ENCODE assay signal across 9 cellular contexts in the genomic region with DNA sequence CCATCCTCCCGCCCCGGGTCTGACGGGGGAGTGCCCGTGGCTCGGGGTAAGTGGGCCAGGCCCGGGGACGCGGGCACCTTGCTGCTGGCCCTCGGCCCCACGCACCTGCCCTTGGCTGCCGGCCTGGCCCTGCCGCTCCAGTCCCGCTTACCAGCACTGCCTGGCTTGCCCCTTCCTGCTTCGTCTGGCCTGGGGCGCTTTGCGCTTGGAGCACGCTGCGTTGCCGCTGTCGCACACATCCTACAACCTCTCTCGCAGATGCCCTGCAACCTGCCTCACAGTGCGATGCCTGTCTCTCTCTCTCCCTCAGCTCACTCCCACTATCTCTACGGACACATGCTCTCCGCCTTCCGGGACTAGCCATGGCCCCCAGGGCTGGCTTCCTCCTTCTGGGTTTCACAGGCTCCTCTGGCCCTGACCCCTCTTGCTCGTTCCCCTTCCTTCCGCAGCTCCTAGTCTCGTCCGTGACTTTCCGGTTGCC. TPM values are rescaled to one million over a fixed set of nuclear protein-coding genes. Genes with fewer than 3 reads are reported as not detected.
DNase-seq lines count a peak whose midpoint lies in the region; ATAC-seq and TF ChIP-seq lines count a peak whose summit lies in the region.
"Had no signal": no experiment of that assay in that cellular context is flagged by ENCODE, and none has a peak within 500 bp of the region (broad histone marks: within the 10 kb centered on the region; RNA-seq: fewer than 3 reads in every experiment).

No MANE protein-coding gene starts in this region.

- intact Hi-C loops in CD14-positive monocyte (cut with micrococcal nuclease): no loop called here

- H3K4me1 Mint-ChIP-seq in CD14-positive monocyte: peaks cover 35% of the 10 kb centered on the region
- peaks cover 13% of the 10 kb centered on the region for H3K4me1 Mint-ChIP-seq in nephron progenitor cell

- H3K36me3 ChIP-seq in Peyer's patch: no peaks in the 10 kb centered on the region

- H3K9me3 ChIP-seq in Peyer's patch: no peaks in the 10 kb centered on the region

- DNase-seq in CD14-positive monocyte (ENCODE audit: low spot score) (no peak), Peyer's patch (no peak), foreskin keratinocyte (no peak), nephron progenitor cell (no peak), SKM-1 treated with dmso at 0.1 percent for 144 hours (lab: John Stamatoyannopoulos, UW; ENCODE audit: unreplicated experiment) (no peak), islet precursor cell (no peak)
- DNase-seq: DMS53 had no signal

- peaks cover 36 to 49% of the 10 kb centered on the region in 2 donors for H3K36me3 Mint-ChIP-seq in CD14-positive monocyte
- H3K36me3 Mint-ChIP-seq in nephron progenitor cell (ENCODE audit: low read depth): peaks cover 65% of the 10 kb centered on the region

- H3K27me3 Mint-ChIP-seq in CD14-positive monocyte (ENCODE audit: low read depth in 3 of 3): peaks cover 0 to 8% (median 6%) of the 10 kb centered on the region in 3 donors
- H3K27me3 Mint-ChIP-seq in nephron progenitor cell (ENCODE audit: low read depth, poor library complexity): peaks cover 78% of the 10 kb centered on the region

- TF ChIP-seq CTCF in CD14-positive monocyte (IDR thresholded peaks at IDR 0.05): no peak
- TF ChIP-seq CTCF in Peyer's patch (IDR thresholded peaks at IDR 0.05): no peak
- no peak for TF ChIP-seq CTCF in foreskin keratinocyte (conservative IDR thresholded peaks at IDR 0.05)
- no peak for TF ChIP-seq CTCF in nephron progenitor cell (IDR thresholded peaks at IDR 0.05)

- peak overlapping the region in 3 of 4 donors; percentile 24 to 39 (median 36) for H3K4me3 ChIP-seq in Peyer's patch

- H3K9me3 Mint-ChIP-seq in CD14-positive monocyte (peaks cover 0 to 2% (median 0%) of the 10 kb centered on the region in 7 donors), nephron progenitor cell (peaks cover 3% of the 10 kb centered on the region)

- H3K4me3 Mint-ChIP-seq in CD14-positive monocyte: peak overlapping the region; percentile 98 to 100
- H3K4me3 Mint-ChIP-seq in nephron progenitor cell: peak overlapping the region; percentile 82

- TF ChIP-seq POLR2A in Peyer's patch (IDR thresholded peaks at IDR 0.05): no peak
- TF ChIP-seq POLR2A in GM18505 (IDR thresholded peaks at IDR 0.05; ENCODE audit: borderline replicate concordance, extremely low read depth, insufficient read depth, insufficient read length): no peak

- H3K27me3 ChIP-seq in Peyer's patch (no peaks in the 10 kb centered on the region), foreskin keratinocyte (peaks cover 86% of the 10 kb centered on the region)

- no peak overlapping the region for H3K27ac ChIP-seq in Peyer's patch
- no peak overlapping the region for H3K27ac ChIP-seq in foreskin keratinocyte

- ATAC-seq in foreskin keratinocyte (peak; percentile 10), GM18505 (IDR thresholded peaks at IDR 0.05; ENCODE audit: unreplicated experiment) (no peak), HG03469 (IDR thresholded peaks at IDR 0.05; ENCODE audit: unreplicated experiment) (no peak)

- H3K27ac Mint-ChIP-seq in CD14-positive monocyte (peak overlapping the region in 5 of 7 donors; percentile 40 to 86 (median 71)), nephron progenitor cell (no peak overlapping the region)

- H3K4me1 ChIP-seq in Peyer's patch: peaks cover 0 to 7% (median 0%) of the 10 kb centered on the region in 4 donors
- H3K4me1 ChIP-seq in foreskin keratinocyte: no peaks in the 10 kb centered on the region

RNA-seq across cellular contexts. Expression of gene MYOG, which starts 9.7 kb away (rescaled TPM):
- not detected for polyA plus RNA-seq in CD14-positive monocyte
- total RNA-seq in Peyer's patch: not detected
- total RNA-seq in foreskin keratinocyte: not detected in 2 replicates
- polyA plus RNA-seq in foreskin keratinocyte: not detected in 2 replicates

RNA-seq across cellular contexts. Expression of gene PPFIA4, which starts 49.8 kb away (rescaled TPM):
- polyA plus RNA-seq in CD14-positive monocyte (1 to 10 TPM in 1 of 2 donors, under 1 TPM in 1; 0.52 to 1.0 TPM), foreskin keratinocyte (0.11 and 0.12 TPM in 2 replicates)
- total RNA-seq in Peyer's patch (1 to 10 TPM in 2 of 4 donors, under 1 TPM in 1, not detected in 1; 0.54 to 1.8 (median 1.7) TPM), foreskin keratinocyte (0.25 and 0.99 TPM in 2 replicates)

RNA-seq across cellular contexts. Expression of gene ADORA1, which starts 51.5 kb away (rescaled TPM):
- 1 to 10 TPM in 1 of 2 donors, not detected in 1; 1.1 TPM for polyA plus RNA-seq in CD14-positive monocyte
- total RNA-seq in Peyer's patch: 1 to 10 TPM in 1 of 4 donors, not detected in 3; 1.5 TPM
- 0.21 and 0.71 TPM in 2 replicates for total RNA-seq in foreskin keratinocyte
- polyA plus RNA-seq in foreskin keratinocyte: 0.20 and 0.59 TPM in 2 replicates
